ENCODE assay signal across 8 cellular contexts in the genomic region with DNA sequence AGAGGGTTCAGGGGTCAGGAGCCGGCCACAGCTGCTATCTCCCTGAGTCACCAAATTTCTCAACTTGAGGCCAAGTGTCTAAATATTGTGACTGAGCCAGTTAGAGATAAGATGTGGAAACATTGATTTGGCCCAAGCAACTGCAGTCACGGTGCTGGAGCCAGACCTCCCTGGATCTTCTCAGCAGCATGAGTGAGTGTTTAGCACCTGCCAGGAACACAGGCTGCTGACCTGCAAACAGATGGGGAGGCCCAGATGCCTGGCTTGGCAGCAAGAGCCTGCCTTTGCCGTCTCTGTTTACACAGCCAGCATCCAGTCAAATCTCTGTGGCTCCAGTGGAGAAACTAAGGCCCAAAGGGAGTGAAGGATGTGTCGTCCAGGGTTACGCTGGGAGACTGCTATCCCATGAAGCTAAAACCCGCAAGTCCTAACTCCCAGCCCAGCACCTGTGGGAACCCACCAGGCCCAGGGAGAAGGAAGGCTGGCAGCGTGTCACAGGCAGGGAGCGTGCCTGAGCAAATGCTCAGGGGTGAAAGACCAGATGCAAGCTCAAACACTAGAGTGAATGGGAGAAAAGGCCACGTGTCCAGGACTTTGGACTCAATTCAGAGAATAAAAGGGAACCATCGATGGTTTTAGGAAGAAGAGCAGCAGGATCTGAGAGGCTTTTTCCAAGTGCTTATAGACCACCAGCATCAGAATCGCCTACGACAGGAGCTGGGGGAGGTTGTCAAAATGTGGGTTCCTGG. TPM values are rescaled to one million over a fixed set of nuclear protein-coding genes. Genes with fewer than 3 reads are reported as not detected.
DNase-seq lines count a peak whose midpoint lies in the region; ATAC-seq and TF ChIP-seq lines count a peak whose summit lies in the region.

No MANE protein-coding gene starts in this region.

- H3K4me1 Mint-ChIP-seq in GM23338 (peaks cover 11% of the 10 kb centered on the region; the same call in 2 of the 3 replicates), natural killer cell (peaks cover 14 to 34% of the 10 kb centered on the region in 2 donors)

- no peaks in the 10 kb centered on the region; the same call in 1 of the 2 replicates for H3F3A ChIP-seq in GM23338 (replicated peaks; ENCODE audit: low read depth)

- no peaks in the 10 kb centered on the region for H3K9me2 ChIP-seq in GM23338 (ENCODE audit: insufficient read depth)

- H3K79me2 ChIP-seq in GM23338 (replicated peaks; ENCODE audit: insufficient read depth) = no peaks in the 10 kb centered on the region

- H3K36me3 Mint-ChIP-seq in GM23338 (ENCODE audit: low read depth) = no peaks in the 10 kb centered on the region
- no peaks in the 10 kb centered on the region for H3K36me3 Mint-ChIP-seq in natural killer cell

- peak overlapping the region; percentile 90; the same call in 1 of the 2 replicates for H2AFZ ChIP-seq in GM23338

- no peaks in the 10 kb centered on the region for H3K36me3 ChIP-seq in GM23338 (ENCODE audit: insufficient read depth)

- no peak for TF ChIP-seq CTCF in GM23338 (conservative IDR thresholded peaks at IDR 0.05; ENCODE audit: low read depth in 2 of 2)
- TF ChIP-seq CTCF in natural killer cell (IDR thresholded peaks at IDR 0.05) = no peak

- peaks cover 9% of the 10 kb centered on the region for H3K4me1 ChIP-seq in GM23338 (ENCODE audit: insufficient read depth)

- no peak overlapping the region for H3K4me3 Mint-ChIP-seq in GM23338
- H3K4me3 Mint-ChIP-seq in natural killer cell = no peak overlapping the region

- H3K4me3 ChIP-seq in GM23338 = no peak overlapping the region

- H3K27me3 Mint-ChIP-seq in GM23338 (ENCODE audit: insufficient read depth, low read depth, poor library complexity) (peaks cover 5% of the 10 kb centered on the region), natural killer cell (ENCODE audit: low read depth in 2 of 2) (peaks cover 13% of the 10 kb centered on the region in 2 donors)

- no peak overlapping the region for H3K4me2 ChIP-seq in GM23338

- DNase-seq in GM23338 (ENCODE audit: low spot score) (no peak), NOMO-1 (lab: John Stamatoyannopoulos, UW; ENCODE audit: unreplicated experiment in 2 of 2) (peak; percentile 91), dedifferentiated amniotic fluid mesenchymal stem cell (ENCODE audit: extremely low spot score) (peak; percentile 51), natural killer cell (no peak), midbrain (lab: John Stamatoyannopoulos, UW) (no peak), KG1 (lab: John Stamatoyannopoulos, UW) (no peak)

- ATAC-seq in GM23338 (no peak), natural killer cell (peak in 2 of 3 donors; percentile 25), GM19328 (IDR thresholded peaks at IDR 0.05; ENCODE audit: unreplicated experiment) (no peak), GM18873 (IDR thresholded peaks at IDR 0.05; ENCODE audit: low FRiP score, unreplicated experiment) (no peak)

- H3K9me3 Mint-ChIP-seq in GM23338 = peaks cover 7% of the 10 kb centered on the region
- H3K9me3 Mint-ChIP-seq in natural killer cell = peaks cover 0 to 3% of the 10 kb centered on the region in 2 donors

- no peak overlapping the region for H3K27ac ChIP-seq in GM23338 (ENCODE audit: low read depth)

- no peaks in the 10 kb centered on the region for H3K27me3 ChIP-seq in GM23338 (ENCODE audit: insufficient read depth)

- H3K27ac Mint-ChIP-seq in GM23338 (no peak overlapping the region), natural killer cell (peak overlapping the region in 1 of 2 donors; percentile 72)

- intact Hi-C loops in natural killer cell (cut with micrococcal nuclease) = no loop called here

- no peaks in the 10 kb centered on the region for H4K20me1 ChIP-seq in GM23338 (replicated peaks; ENCODE audit: insufficient read depth)

TF ChIP-seq in GM23338, 12 proteins besides CTCF, POLR2A, EP300 and RAD21:
- no peak for TF ChIP-seq JUNB (IDR thresholded peaks at IDR 0.05; ENCODE audit: unreplicated experiment)
- TF ChIP-seq, protein P1, sequence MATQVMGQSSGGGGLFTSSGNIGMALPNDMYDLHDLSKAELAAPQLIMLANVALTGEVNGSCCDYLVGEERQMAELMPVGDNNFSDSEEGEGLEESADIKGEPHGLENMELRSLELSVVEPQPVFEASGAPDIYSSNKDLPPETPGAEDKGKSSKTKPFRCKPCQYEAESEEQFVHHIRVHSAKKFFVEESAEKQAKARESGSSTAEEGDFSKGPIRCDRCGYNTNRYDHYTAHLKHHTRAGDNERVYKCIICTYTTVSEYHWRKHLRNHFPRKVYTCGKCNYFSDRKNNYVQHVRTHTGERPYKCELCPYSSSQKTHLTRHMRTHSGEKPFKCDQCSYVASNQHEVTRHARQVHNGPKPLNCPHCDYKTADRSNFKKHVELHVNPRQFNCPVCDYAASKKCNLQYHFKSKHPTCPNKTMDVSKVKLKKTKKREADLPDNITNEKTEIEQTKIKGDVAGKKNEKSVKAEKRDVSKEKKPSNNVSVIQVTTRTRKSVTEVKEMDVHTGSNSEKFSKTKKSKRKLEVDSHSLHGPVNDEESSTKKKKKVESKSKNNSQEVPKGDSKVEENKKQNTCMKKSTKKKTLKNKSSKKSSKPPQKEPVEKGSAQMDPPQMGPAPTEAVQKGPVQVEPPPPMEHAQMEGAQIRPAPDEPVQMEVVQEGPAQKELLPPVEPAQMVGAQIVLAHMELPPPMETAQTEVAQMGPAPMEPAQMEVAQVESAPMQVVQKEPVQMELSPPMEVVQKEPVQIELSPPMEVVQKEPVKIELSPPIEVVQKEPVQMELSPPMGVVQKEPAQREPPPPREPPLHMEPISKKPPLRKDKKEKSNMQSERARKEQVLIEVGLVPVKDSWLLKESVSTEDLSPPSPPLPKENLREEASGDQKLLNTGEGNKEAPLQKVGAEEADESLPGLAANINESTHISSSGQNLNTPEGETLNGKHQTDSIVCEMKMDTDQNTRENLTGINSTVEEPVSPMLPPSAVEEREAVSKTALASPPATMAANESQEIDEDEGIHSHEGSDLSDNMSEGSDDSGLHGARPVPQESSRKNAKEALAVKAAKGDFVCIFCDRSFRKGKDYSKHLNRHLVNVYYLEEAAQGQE (IDR thresholded peaks at IDR 0.05; ENCODE audit: unreplicated experiment) = no peak

RNA-seq across cellular contexts. Expression of a gene that starts 15.9 kb away (rescaled TPM):
- total RNA-seq in GM23338 (2014; rRNA removed; shearing (Covaris generic)) = 28.7 and 29.0 TPM in 2 replicates
- 6.6 and 7.5 TPM in 2 replicates for polyA plus RNA-seq in GM23338 (2016; fragmentation: Nextera tagmentation; extraction: Ambion mirVana)
- not detected for total RNA-seq in natural killer cell

Comparison
In these comparisons a context has a peak if more than half of its experiments do, and no peak if none do; other contexts are left out.
1. ATAC-seq: peak in natural killer cell (2 of 3); none in GM23338 (single experiment), GM19328 (single experiment) and GM18873 (single experiment).
2. DNase-seq: peak in NOMO-1 (2 of 2) and dedifferentiated amniotic fluid mesenchymal stem cell (single experiment); none in GM23338 (single experiment), natural killer cell (single experiment), midbrain (single experiment) and KG1 (single experiment).
3. RNA of a gene that starts 15.9 kb away (total RNA-seq): 28.7 to 29.0 TPM in GM23338; not detected in natural killer cell; every median in the first group is over 10 times any median in the second.